In genomic region chr1:3009021-3009420, GRCh38 we compare ENCODE assay signal across 23 cellular contexts. TPM values are rescaled to one million over a fixed set of nuclear protein-coding genes. Genes with fewer than 3 reads are reported as not detected.
"Had no signal": no experiment of that assay in that cellular context is flagged by ENCODE, and none has a peak within 500 bp of the region (broad histone marks: within the 10 kb centered on the region; RNA-seq: fewer than 3 reads in every experiment).

No MANE protein-coding gene starts in this region.

- H3K36me3 Mint-ChIP-seq: T-cell had no signal

- H3K36me3 ChIP-seq: WERI-Rb-1 had no signal

- DNase-seq: activated CD4-positive, alpha-beta T cell treated with anti-CD3 and anti-CD28 coated beads for 4 hours; activated CD8-positive, alpha-beta T cell treated with anti-CD3 and anti-CD28 coated beads, Interleukin-2, amount 10 ng/mL, durations not matched to agents 7 days and 5 days; activated gamma-delta T cell treated with Interleukin-2 at 50 U/mL for 16 hours; activated T-cell treated with anti-CD3 and anti-CD28 coated beads, Interleukin-2, amount 50 U/mL, for 72 hours; amygdala; NCI-H1092; NCI-H1417 treated with DMSO at 0.1 percent for 48 hours; NCI-H1694 treated with DMSO at 0.1 percent for 48 hours; NCI-H2029 treated with DMSO at 0.1 percent for 48 hours; NCI-H524; PC-3; SIG-M5; T-helper 2 cell; T1000; WERI-Rb-1 had no signal

- H3K4me2 ChIP-seq: KMS-11 had no signal

- H3K27ac Mint-ChIP-seq: activated CD8-positive, alpha-beta T cell treated with anti-CD3 and anti-CD28 coated beads, Interleukin-2, amount 10 ng/mL, durations not matched to agents 7 days and 5 days; activated naive CD8-positive, alpha-beta T cell; activated T-cell treated with anti-CD3 and anti-CD28 coated beads, Interleukin-2, amount 50 U/mL, for 72 hours; activated T-helper 2 cell treated with anti-CD3 and anti-CD28 coated beads, Interferon-gamma antibody, Interleukin-2, Interleukin-4, amounts not matched to agents 10 μg/mL and 5 μg/mL and 100 μg/mL, durations not matched to agents 14 hours and 24 hours and 36 hours; brain; T-cell had no signal

- H3K4me3 Mint-ChIP-seq: activated CD8-positive, alpha-beta T cell treated with anti-CD3 and anti-CD28 coated beads, Interleukin-2, amount 10 ng/mL, durations not matched to agents 7 days and 5 days; activated naive CD8-positive, alpha-beta T cell; activated T-cell treated with anti-CD3 and anti-CD28 coated beads, Interleukin-2, amount 50 U/mL, for 72 hours; brain; T-cell had no signal

- H3K27ac ChIP-seq: KMS-11, WERI-Rb-1 had no signal

RNA-seq across cellular contexts. Expression of gene ACTRT2, which starts 12.2 kb away (rescaled TPM):
- total RNA-seq: activated CD8-positive, alpha-beta T cell treated with anti-CD3 and anti-CD28 coated beads, Interleukin-2, amount 10 ng/mL, durations not matched to agents 7 days and 5 days; activated T-cell treated with anti-CD3 and anti-CD28 coated beads, Interleukin-2, amount 50 U/mL, for 72 hours; activated T-helper 2 cell treated with anti-CD3 and anti-CD28 coated beads, Interferon-gamma antibody, Interleukin-2, Interleukin-4, amounts not matched to agents 10 μg/mL and 5 μg/mL and 100 μg/mL, durations not matched to agents 14 hours and 24 hours and 36 hours; astrocyte; HepG2; MCF 10A; PC-3; T-cell had no signal
- polyA plus RNA-seq: HepG2 had no signal

RNA-seq across cellular contexts. Expression of gene PRDM16, which starts 60.0 kb away (rescaled TPM):
- total RNA-seq: activated T-helper 2 cell treated with anti-CD3 and anti-CD28 coated beads, Interferon-gamma antibody, Interleukin-2, Interleukin-4, amounts not matched to agents 10 μg/mL and 5 μg/mL and 100 μg/mL, durations not matched to agents 14 hours and 24 hours and 36 hours; MCF 10A had no signal
